In genomic region chr7:101676062-101676461, GRCh38 we compare ENCODE assay signal across 35 cellular contexts. TPM values are rescaled to one million over a fixed set of nuclear protein-coding genes. Genes with fewer than 3 reads are reported as not detected.
"Had no signal": no experiment of that assay in that cellular context is flagged by ENCODE, and none has a peak within 500 bp of the region (broad histone marks: within the 10 kb centered on the region; RNA-seq: fewer than 3 reads in every experiment).

No MANE protein-coding gene starts in this region.

- DNase-seq: activated CD4-positive, alpha-beta memory T cell treated with anti-CD3 and anti-CD28 coated beads for 36 hours; activated CD4-positive, alpha-beta T cell treated with anti-CD3 and anti-CD28 coated beads for 36 hours; activated CD4-positive, alpha-beta T cell treated with anti-CD3 and anti-CD28 coated beads, Interleukin-2, amount 10 ng/mL, durations not matched to agents 24 days and 14 days; activated CD4-positive, CD25-positive, alpha-beta regulatory T cell; activated CD4-positive, CD25-positive, alpha-beta regulatory T cell treated with anti-CD3 and anti-CD28 coated beads, Interleukin-2, amount 50 U/mL, for 72 hours; activated CD8-positive, alpha-beta memory T cell treated with anti-CD3 and anti-CD28 coated beads, Interleukin-2, amount 10 ng/mL, durations not matched to agents 7 days and 5 days; activated CD8-positive, alpha-beta memory T cell treated with anti-CD3 and anti-CD28 coated beads, Interleukin-2, amount 50 U/mL, for 4 hours; activated CD8-positive, alpha-beta T cell treated with anti-CD3 and anti-CD28 coated beads, Interleukin-2, amount 10 ng/mL, durations not matched to agents 7 days and 5 days; activated effector memory CD4-positive, alpha-beta T cell treated with anti-CD3 and anti-CD28 coated beads, Interleukin-2, amount 50 U/mL, for 16 hours; activated naive CD4-positive, alpha-beta T cell treated with anti-CD3 and anti-CD28 coated beads for 36 hours; activated naive CD8-positive, alpha-beta T cell treated with anti-CD3 and anti-CD28 coated beads for 36 hours; activated naive CD8-positive, alpha-beta T cell treated with anti-CD3 and anti-CD28 coated beads, Interleukin-2, amount 50 U/mL, for 24 hours; activated T-cell treated with anti-CD3 and anti-CD28 coated beads, Interleukin-2, amount 50 U/mL, for 1 hour; activated T-cell treated with anti-CD3 and anti-CD28 coated beads, Interleukin-2, amount 50 U/mL, for 48 hours; adrenal gland; amygdala; aorta; body of pancreas; caudate nucleus; cortex of kidney; dermis blood vessel endothelial cell; effector CD4-positive, alpha-beta T cell; effector memory CD8-positive, alpha-beta T cell; erythroblast; foreskin keratinocyte; gastrocnemius medialis; glutamatergic neuron; T-helper 2 cell had no signal

- H3K4me3 Mint-ChIP-seq: activated CD4-positive, alpha-beta memory T cell treated with anti-CD3 and anti-CD28 coated beads for 36 hours; activated CD4-positive, alpha-beta T cell treated with anti-CD3 and anti-CD28 coated beads for 36 hours; activated CD4-positive, alpha-beta T cell treated with anti-CD3 and anti-CD28 coated beads, Interleukin-2, amount 10 ng/mL, durations not matched to agents 24 days and 14 days; activated CD8-positive, alpha-beta memory T cell treated with anti-CD3 and anti-CD28 coated beads, Interleukin-2, amount 10 ng/mL, durations not matched to agents 7 days and 5 days; activated CD8-positive, alpha-beta T cell treated with anti-CD3 and anti-CD28 coated beads, Interleukin-2, amount 10 ng/mL, durations not matched to agents 7 days and 5 days; activated naive CD4-positive, alpha-beta T cell treated with anti-CD3 and anti-CD28 coated beads for 36 hours; activated naive CD4-positive, alpha-beta T cell treated with anti-CD3 and anti-CD28 coated beads, Interleukin-2, amount 50 U/mL, for 24 hours; activated naive CD8-positive, alpha-beta T cell treated with anti-CD3 and anti-CD28 coated beads for 36 hours; activated naive CD8-positive, alpha-beta T cell treated with anti-CD3 and anti-CD28 coated beads, Interleukin-2, amount 50 U/mL, for 24 hours; activated T-helper 1 cell treated with anti-CD3 and anti-CD28 coated beads, Interleukin-12 subunit alpha, Interleukin-12 subunit beta, Interleukin-2, Interleukin-4 antibody, amounts not matched to agents 30 ng/mL and 10 ng/mL and 1 ng/mL, durations not matched to agents 14 hours and 24 hours and 36 hours; effector memory CD8-positive, alpha-beta T cell had no signal

- H3K4me3 ChIP-seq: adrenal gland, body of pancreas, esophagus muscularis mucosa, gastrocnemius medialis had no signal

- FAIRE-seq: colon had no signal

- ATAC-seq: activated CD4-positive, alpha-beta T cell treated with anti-CD3 and anti-CD28 coated beads for 36 hours; activated CD8-positive, alpha-beta memory T cell treated with anti-CD3 and anti-CD28 coated beads, Interleukin-2, amount 10 ng/mL, durations not matched to agents 7 days and 5 days; activated CD8-positive, alpha-beta T cell treated with anti-CD3 and anti-CD28 coated beads, Interleukin-2, amount 10 ng/mL, durations not matched to agents 7 days and 5 days; activated naive CD8-positive, alpha-beta T cell treated with anti-CD3 and anti-CD28 coated beads, Interleukin-2, amount 50 U/mL, for 24 hours; body of pancreas; effector memory CD8-positive, alpha-beta T cell; foreskin keratinocyte; gastrocnemius medialis had no signal

- H3K4me1 Mint-ChIP-seq: activated CD4-positive, alpha-beta T cell treated with anti-CD3 and anti-CD28 coated beads for 36 hours; activated CD4-positive, alpha-beta T cell treated with anti-CD3 and anti-CD28 coated beads, Interleukin-2, amount 10 ng/mL, durations not matched to agents 24 days and 14 days; activated CD8-positive, alpha-beta memory T cell treated with anti-CD3 and anti-CD28 coated beads, Interleukin-2, amount 10 ng/mL, durations not matched to agents 7 days and 5 days; activated naive CD4-positive, alpha-beta T cell treated with anti-CD3 and anti-CD28 coated beads, Interleukin-2, amount 50 U/mL, for 24 hours; activated naive CD8-positive, alpha-beta T cell treated with anti-CD3 and anti-CD28 coated beads for 36 hours; activated naive CD8-positive, alpha-beta T cell treated with anti-CD3 and anti-CD28 coated beads, Interleukin-2, amount 50 U/mL, for 24 hours had no signal

- H3K36me3 ChIP-seq: adrenal gland, esophagus muscularis mucosa, gastrocnemius medialis had no signal

- H3K27ac Mint-ChIP-seq: activated CD4-positive, alpha-beta memory T cell treated with anti-CD3 and anti-CD28 coated beads for 36 hours; activated CD4-positive, alpha-beta T cell treated with anti-CD3 and anti-CD28 coated beads for 36 hours; activated CD4-positive, alpha-beta T cell treated with anti-CD3 and anti-CD28 coated beads, Interleukin-2, amount 10 ng/mL, durations not matched to agents 24 days and 14 days; activated CD8-positive, alpha-beta memory T cell treated with anti-CD3 and anti-CD28 coated beads, Interleukin-2, amount 10 ng/mL, durations not matched to agents 7 days and 5 days; activated CD8-positive, alpha-beta T cell treated with anti-CD3 and anti-CD28 coated beads, Interleukin-2, amount 10 ng/mL, durations not matched to agents 7 days and 5 days; activated naive CD4-positive, alpha-beta T cell treated with anti-CD3 and anti-CD28 coated beads for 36 hours; activated naive CD4-positive, alpha-beta T cell treated with anti-CD3 and anti-CD28 coated beads, Interleukin-2, amount 50 U/mL, for 24 hours; activated naive CD8-positive, alpha-beta T cell treated with anti-CD3 and anti-CD28 coated beads for 36 hours; activated naive CD8-positive, alpha-beta T cell treated with anti-CD3 and anti-CD28 coated beads, Interleukin-2, amount 50 U/mL, for 24 hours; activated T-helper 1 cell treated with anti-CD3 and anti-CD28 coated beads, Interleukin-12 subunit alpha, Interleukin-12 subunit beta, Interleukin-2, Interleukin-4 antibody, amounts not matched to agents 30 ng/mL and 10 ng/mL and 1 ng/mL, durations not matched to agents 14 hours and 24 hours and 36 hours; activated T-helper 2 cell treated with anti-CD3 and anti-CD28 coated beads, Interferon-gamma antibody, Interleukin-2, Interleukin-4, amounts not matched to agents 10 μg/mL and 5 μg/mL and 100 μg/mL, durations not matched to agents 14 hours and 24 hours and 36 hours; effector memory CD8-positive, alpha-beta T cell had no signal

- H3K4me1 ChIP-seq: foreskin keratinocyte had no signal

- H3K27me3 Mint-ChIP-seq: activated CD4-positive, alpha-beta memory T cell treated with anti-CD3 and anti-CD28 coated beads for 36 hours; activated CD4-positive, alpha-beta T cell treated with anti-CD3 and anti-CD28 coated beads for 36 hours; activated CD4-positive, alpha-beta T cell treated with anti-CD3 and anti-CD28 coated beads, Interleukin-2, amount 10 ng/mL, durations not matched to agents 24 days and 14 days; activated CD8-positive, alpha-beta memory T cell treated with anti-CD3 and anti-CD28 coated beads, Interleukin-2, amount 10 ng/mL, durations not matched to agents 7 days and 5 days; activated naive CD4-positive, alpha-beta T cell treated with anti-CD3 and anti-CD28 coated beads, Interleukin-2, amount 50 U/mL, for 24 hours; activated naive CD8-positive, alpha-beta T cell treated with anti-CD3 and anti-CD28 coated beads for 36 hours; activated naive CD8-positive, alpha-beta T cell treated with anti-CD3 and anti-CD28 coated beads, Interleukin-2, amount 50 U/mL, for 24 hours had no signal

- H3K9me3 Mint-ChIP-seq: activated CD4-positive, alpha-beta T cell treated with anti-CD3 and anti-CD28 coated beads, Interleukin-2, amount 10 ng/mL, durations not matched to agents 24 days and 14 days; activated naive CD4-positive, alpha-beta T cell treated with anti-CD3 and anti-CD28 coated beads for 36 hours; activated naive CD4-positive, alpha-beta T cell treated with anti-CD3 and anti-CD28 coated beads, Interleukin-2, amount 50 U/mL, for 24 hours; activated naive CD8-positive, alpha-beta T cell treated with anti-CD3 and anti-CD28 coated beads for 36 hours; activated T-helper 1 cell treated with anti-CD3 and anti-CD28 coated beads, Interleukin-12 subunit alpha, Interleukin-12 subunit beta, Interleukin-2, Interleukin-4 antibody, amounts not matched to agents 30 ng/mL and 10 ng/mL and 1 ng/mL, durations not matched to agents 14 hours and 24 hours and 36 hours; activated T-helper 2 cell treated with anti-CD3 and anti-CD28 coated beads, Interferon-gamma antibody, Interleukin-2, Interleukin-4, amounts not matched to agents 10 μg/mL and 5 μg/mL and 100 μg/mL, durations not matched to agents 14 hours and 24 hours and 36 hours; effector memory CD8-positive, alpha-beta T cell had no signal

- H3K36me3 Mint-ChIP-seq: activated CD4-positive, alpha-beta memory T cell treated with anti-CD3 and anti-CD28 coated beads for 36 hours; activated CD8-positive, alpha-beta memory T cell treated with anti-CD3 and anti-CD28 coated beads, Interleukin-2, amount 10 ng/mL, durations not matched to agents 7 days and 5 days; activated naive CD8-positive, alpha-beta T cell treated with anti-CD3 and anti-CD28 coated beads for 36 hours had no signal

- H3K9me3 ChIP-seq: adrenal gland, body of pancreas, gastrocnemius medialis had no signal

- H3K27me3 ChIP-seq: adrenal gland, body of pancreas, esophagus muscularis mucosa, gastrocnemius medialis had no signal

- H3K27ac ChIP-seq: adrenal gland, body of pancreas, esophagus muscularis mucosa, foreskin keratinocyte, gastrocnemius medialis had no signal

RNA-seq across cellular contexts. Expression of gene MYL10, which starts 47.0 kb away (rescaled TPM):
- total RNA-seq: activated CD4-positive, alpha-beta memory T cell treated with anti-CD3 and anti-CD28 coated beads for 36 hours; activated CD4-positive, alpha-beta T cell treated with anti-CD3 and anti-CD28 coated beads for 36 hours; activated CD4-positive, alpha-beta T cell treated with anti-CD3 and anti-CD28 coated beads, Interleukin-2, amount 10 ng/mL, durations not matched to agents 24 days and 14 days; activated CD8-positive, alpha-beta memory T cell treated with anti-CD3 and anti-CD28 coated beads for 36 hours; activated CD8-positive, alpha-beta memory T cell treated with anti-CD3 and anti-CD28 coated beads, Interleukin-2, amount 10 ng/mL, durations not matched to agents 7 days and 5 days; activated CD8-positive, alpha-beta T cell treated with anti-CD3 and anti-CD28 coated beads, Interleukin-2, amount 10 ng/mL, durations not matched to agents 7 days and 5 days; activated naive CD4-positive, alpha-beta T cell treated with anti-CD3 and anti-CD28 coated beads for 36 hours; activated naive CD8-positive, alpha-beta T cell treated with anti-CD3 and anti-CD28 coated beads for 36 hours; activated T-helper 1 cell treated with anti-CD3 and anti-CD28 coated beads, Interleukin-12 subunit alpha, Interleukin-12 subunit beta, Interleukin-2, Interleukin-4 antibody, amounts not matched to agents 30 ng/mL and 10 ng/mL and 1 ng/mL, durations not matched to agents 14 hours and 24 hours and 36 hours; activated T-helper 2 cell treated with anti-CD3 and anti-CD28 coated beads, Interferon-gamma antibody, Interleukin-2, Interleukin-4, amounts not matched to agents 10 μg/mL and 5 μg/mL and 100 μg/mL, durations not matched to agents 14 hours and 24 hours and 36 hours; adrenal gland; aorta; body of pancreas; dermis blood vessel endothelial cell; esophagus muscularis mucosa; foreskin keratinocyte; T-helper 1 cell treated with Interleukin-12 subunit alpha and Interleukin-12 subunit beta and Interleukin-4 antibody, amounts not matched to agents 30 ng/mL and 1 ng/mL, for 36 hours had no signal
- polyA plus RNA-seq: adrenal gland, aorta, foreskin keratinocyte had no signal
